In the genomic region with DNA sequence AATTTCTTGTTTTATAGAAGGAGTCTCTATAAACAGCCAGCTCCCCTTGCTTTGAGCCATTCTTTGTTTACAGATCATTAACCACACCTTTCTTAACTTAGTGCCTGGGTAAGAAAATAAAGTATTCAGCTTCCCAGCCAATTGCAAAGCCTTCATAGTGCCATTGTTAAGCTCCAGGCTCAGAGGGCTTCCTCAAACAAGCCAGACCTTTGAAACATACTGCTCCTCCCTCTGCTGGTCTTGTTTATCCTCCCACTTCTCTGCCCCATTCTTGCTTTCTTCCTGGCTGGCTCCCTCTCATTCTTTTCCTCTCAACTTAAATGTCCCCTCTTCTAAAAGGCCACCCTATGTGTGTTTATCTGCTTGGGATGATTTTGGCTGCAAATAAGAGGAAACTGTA, we compare ENCODE assay signal across 22 cellular contexts.
A peak's percentile ranks its signal among the peaks of the same experiment; 100 is the strongest.
DNase-seq lines count a peak whose midpoint lies in the region; ATAC-seq, FAIRE-seq and TF ChIP-seq lines count a peak whose summit lies in the region.
"Had no signal": no experiment of that assay in that cellular context is flagged by ENCODE, and none has a peak within 500 bp of the region (broad histone marks: within the 10 kb centered on the region; RNA-seq: fewer than 3 reads in every experiment).

No MANE protein-coding gene starts in this region.

- intact Hi-C loops in heart right ventricle (cut with DNase I): no loop called here

- H3K9me3 Mint-ChIP-seq in activated T-cell treated with anti-CD3 and anti-CD28 coated beads, Interleukin-2, amount 50 U/mL, for 72 hours: no peaks in the 10 kb centered on the region
- H3K9me3 Mint-ChIP-seq: activated naive CD4-positive, alpha-beta T cell treated with anti-CD3 and anti-CD28 coated beads for 36 hours had no signal

- H3K27ac Mint-ChIP-seq in activated T-cell treated with anti-CD3 and anti-CD28 coated beads, Interleukin-2, amount 50 U/mL, for 72 hours: no peak overlapping the region
- H3K27ac Mint-ChIP-seq: activated naive CD4-positive, alpha-beta T cell treated with anti-CD3 and anti-CD28 coated beads for 36 hours had no signal

- no peaks in the 10 kb centered on the region for H3K27me3 Mint-ChIP-seq in activated T-cell treated with anti-CD3 and anti-CD28 coated beads, Interleukin-2, amount 50 U/mL, for 72 hours (ENCODE audit: low read depth)

- peak overlapping the region; percentile 18 to 68 for H3K27ac ChIP-seq in small intestine (ENCODE audit: low read depth in 1 of 2, low read length in 1 of 2)
- H3K27ac ChIP-seq in heart right ventricle: no peak overlapping the region
- H3K27ac ChIP-seq: A549; BLaER1 treated with 17β-estradiol and CSF1 and Interleukin-3, amounts not matched to agents 10 nM and 100 nM; sigmoid colon had no signal

- no peak overlapping the region for H3K4me3 Mint-ChIP-seq in activated T-cell treated with anti-CD3 and anti-CD28 coated beads, Interleukin-2, amount 50 U/mL, for 72 hours
- H3K4me3 Mint-ChIP-seq: activated naive CD4-positive, alpha-beta T cell treated with anti-CD3 and anti-CD28 coated beads for 36 hours had no signal

- H3K36me3 Mint-ChIP-seq in activated T-cell treated with anti-CD3 and anti-CD28 coated beads, Interleukin-2, amount 50 U/mL, for 72 hours (ENCODE audit: insufficient read depth in 2 of 2): no peaks in the 10 kb centered on the region

- H3K4me3 ChIP-seq in small intestine (ENCODE audit: low read depth in 1 of 2, low read length in 2 of 2) (no peak overlapping the region), heart right ventricle (no peak overlapping the region), BE2C (ENCODE audit: low read depth, low read length) (no peak overlapping the region)
- H3K4me3 ChIP-seq: A549; BLaER1 treated with 17β-estradiol and CSF1 and Interleukin-3, amounts not matched to agents 10 nM and 100 nM; sigmoid colon had no signal

- no peak for ATAC-seq in activated T-cell treated with anti-CD3 and anti-CD28 coated beads, Interleukin-2, amount 50 U/mL, for 72 hours (replicated peaks in 1 of 2)
- no peak for ATAC-seq in heart right ventricle
- ATAC-seq: A549, left ventricle myocardium superior had no signal

- no peaks in the 10 kb centered on the region for H3K27me3 ChIP-seq in small intestine (ENCODE audit: control insufficient read depth in 2 of 2, insufficient read depth in 2 of 2, low read length in 2 of 2)
- H3K27me3 ChIP-seq in heart right ventricle: no peaks in the 10 kb centered on the region
- no peaks in the 10 kb centered on the region for H3K27me3 ChIP-seq in BE2C
- H3K27me3 ChIP-seq: BLaER1 treated with 17β-estradiol and CSF1 and Interleukin-3, amounts not matched to agents 10 nM and 100 nM; sigmoid colon had no signal

- no peak for FAIRE-seq in small intestine (lab: Jason Lieb, UNC)
- FAIRE-seq: A549 had no signal

- TF ChIP-seq CTCF in heart right ventricle (IDR thresholded peaks at IDR 0.05): no peak
- no peak; the same call in 1 of the 2 replicates for TF ChIP-seq CTCF in BE2C (IDR thresholded peaks at IDR 0.05; ENCODE audit: low read depth, low read length)

- H3K9me3 ChIP-seq in small intestine (ENCODE audit: control insufficient read depth, low read depth) (no peaks in the 10 kb centered on the region), heart right ventricle (no peaks in the 10 kb centered on the region), BE2C (no peaks in the 10 kb centered on the region)
- H3K9me3 ChIP-seq: A549; BLaER1 treated with 17β-estradiol and CSF1 and Interleukin-3, amounts not matched to agents 10 nM and 100 nM; sigmoid colon had no signal

- H3K36me3 ChIP-seq in small intestine (ENCODE audit: control insufficient read depth in 2 of 2, insufficient read depth in 2 of 2, low read length in 2 of 2) (no peaks in the 10 kb centered on the region), heart right ventricle (no peaks in the 10 kb centered on the region), BE2C (no peaks in the 10 kb centered on the region)
- H3K36me3 ChIP-seq: BLaER1 treated with 17β-estradiol and CSF1 and Interleukin-3, amounts not matched to agents 10 nM and 100 nM; sigmoid colon had no signal

- H3K4me1 Mint-ChIP-seq in activated T-cell treated with anti-CD3 and anti-CD28 coated beads, Interleukin-2, amount 50 U/mL, for 72 hours (ENCODE audit: low read depth): no peaks in the 10 kb centered on the region

- H3K4me1 ChIP-seq in small intestine (ENCODE audit: control insufficient read depth in 2 of 2, insufficient read depth in 1 of 2, low read depth in 1 of 2, low read length in 1 of 2) (peaks cover 0 to 9% of the 10 kb centered on the region in 2 donors), heart right ventricle (no peaks in the 10 kb centered on the region), BE2C (no peaks in the 10 kb centered on the region)
- H3K4me1 ChIP-seq: A549; BLaER1 treated with 17β-estradiol and CSF1 and Interleukin-3, amounts not matched to agents 10 nM and 100 nM; sigmoid colon had no signal

- DNase-seq in NCI-H82 (lab: John Stamatoyannopoulos, UW) (peak; percentile 13), NCI-H82 treated with DMSO at 0.1 percent for 48 hours (lab: John Stamatoyannopoulos, UW; ENCODE audit: unreplicated experiment) (no peak), NCI-H748 treated with DMSO at 0.1 percent for 48 hours (lab: John Stamatoyannopoulos, UW) (peak; percentile 12), iPS DF 19.7 (ENCODE audit: low read depth, low spot score) (peak; percentile 23), small intestine (peak; percentile 88), heart right ventricle (no peak), BE2C (no peak)
- no peak for DNase-seq in activated T-cell treated with anti-CD3 and anti-CD28 coated beads, Interleukin-2, amount 50 U/mL, for 72 hours
- DNase-seq: activated CD4-positive, alpha-beta T cell treated with anti-CD3 and anti-CD28 coated beads, Interleukin-2, amount 50 U/mL, for 4 hours; activated naive CD4-positive, alpha-beta T cell treated with anti-CD3 and anti-CD28 coated beads for 36 hours; anterior cingulate cortex; DND-41; GOT3; left ventricle myocardium superior; NCI-H2029; NCI-H774; occipital lobe; sigmoid colon; stimulated activated naive CD4-positive, alpha-beta T cell treated with Interleukin-2 at 50 U/mL for 16 hours; trophoblast cell had no signal

Comparison
In these comparisons a context has a peak if more than half of its experiments do, and no peak if none do; other contexts are left out.
1. DNase-seq: peak in NCI-H82 (single experiment), NCI-H748 treated with DMSO at 0.1 percent for 48 hours (single experiment), iPS DF 19.7 (single experiment) and small intestine (single experiment); none in NCI-H82 treated with DMSO at 0.1 percent for 48 hours (single experiment), activated T-cell treated with anti-CD3 and anti-CD28 coated beads, Interleukin-2, amount 50 U/mL, for 72 hours (0 of 2), heart right ventricle (0 of 2) and BE2C (single experiment).
2. H3K27ac ChIP-seq: peak in small intestine (2 of 2); none in heart right ventricle (0 of 10).